Comparison of ENCODE assay signal across 8 cellular contexts in the genomic region with DNA sequence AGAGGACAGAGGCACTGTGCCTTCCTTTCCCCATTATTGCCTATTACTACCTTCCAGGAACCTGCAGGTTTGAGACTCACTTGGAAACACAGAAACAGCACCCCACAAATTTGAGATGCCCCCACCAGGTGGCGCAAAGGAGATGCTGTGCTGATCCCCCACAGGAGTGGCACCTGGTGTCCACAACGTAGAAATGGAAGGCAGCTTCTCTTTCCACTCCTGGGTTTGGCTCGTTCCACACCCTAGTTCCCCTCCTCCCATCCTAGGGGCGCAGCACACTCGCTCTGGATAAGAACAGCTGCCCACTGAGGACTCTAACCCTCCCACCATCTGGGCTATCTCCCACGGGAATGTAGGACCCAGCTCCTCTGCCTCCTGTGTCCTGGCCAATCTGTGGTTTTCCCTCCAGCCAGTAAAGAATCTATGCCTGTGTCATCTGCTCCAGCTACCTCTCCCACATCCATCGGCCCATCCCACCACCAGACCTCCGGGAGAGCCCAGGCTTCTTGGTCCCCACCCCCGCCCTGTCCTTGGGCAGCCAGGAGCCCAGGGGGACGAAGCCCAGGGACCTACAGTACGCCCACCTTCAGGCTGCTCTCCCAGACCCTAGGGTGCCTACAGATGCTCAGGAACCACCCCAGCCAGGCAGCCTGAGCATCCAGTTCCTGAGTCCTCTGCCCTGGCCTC. TPM values are rescaled to one million over a fixed set of nuclear protein-coding genes. Genes with fewer than 3 reads are reported as not detected.
A peak's percentile ranks its signal among the peaks of the same experiment; 100 is the strongest.
DNase-seq lines count a peak whose midpoint lies in the region; ATAC-seq and TF ChIP-seq lines count a peak whose summit lies in the region.

No MANE protein-coding gene starts in this region.

- peak overlapping the region; percentile 70 for H3K27ac ChIP-seq in osteoblast (ENCODE audit: low read depth, low read length)
- H3K27ac ChIP-seq in temporal lobe (ENCODE audit: low read depth, low read length) = peak overlapping the region; percentile 97

- CTCF ChIA-PET in activated naive CD4-positive, alpha-beta T cell treated with anti-CD3 and anti-CD28 coated beads, Interleukin-2, amount 10 ng/mL, durations not matched to agents 7 days and 5 days (lab: Charles Lee) = interaction anchor here (0.7 to 5.4 kb wide), 14 partner anchors 11 to 213 kb away, joined by 3 to 69 read pairs (median 6); a partner anchor contains a TSS

- H3K4me2 ChIP-seq in osteoblast (ENCODE audit: insufficient read depth, low read length) = peak overlapping the region; percentile 100

- DNase-seq in GDM1 (lab: John Stamatoyannopoulos, UW) = peak; percentile 73
- DNase-seq in NCI-H1048 (lab: John Stamatoyannopoulos, UW) = peak; percentile 75
- DNase-seq in SK-N-DZ (ENCODE audit: low spot score) = peak; percentile 92
- DNase-seq in activated naive CD4-positive, alpha-beta T cell treated with anti-CD3 and anti-CD28 coated beads, Interleukin-2, amount 10 ng/mL, durations not matched to agents 7 days and 5 days = peak; percentile 95
- DNase-seq in globus pallidus (ENCODE audit: low spot score) = peak; percentile 61
- peak; percentile 96 for DNase-seq in osteoblast (ENCODE audit: insufficient read length, low spot score, missing footprints)

- H3K27ac Mint-ChIP-seq in activated naive CD4-positive, alpha-beta T cell treated with anti-CD3 and anti-CD28 coated beads, Interleukin-2, amount 10 ng/mL, durations not matched to agents 7 days and 5 days = peak overlapping the region; percentile 74

- peaks cover 18% of the 10 kb centered on the region for H3K36me3 ChIP-seq in osteoblast (ENCODE audit: insufficient read depth, low read length)

- H3K36me3 Mint-ChIP-seq in activated naive CD4-positive, alpha-beta T cell treated with anti-CD3 and anti-CD28 coated beads, Interleukin-2, amount 10 ng/mL, durations not matched to agents 7 days and 5 days = peaks cover 1% of the 10 kb centered on the region

- H4K20me1 ChIP-seq in osteoblast (ENCODE audit: insufficient read depth, low read length) = no peaks in the 10 kb centered on the region

- peaks cover 13% of the 10 kb centered on the region for H3K79me2 ChIP-seq in osteoblast (ENCODE audit: insufficient read depth, low read length)

- peaks cover 29% of the 10 kb centered on the region for H3K4me1 Mint-ChIP-seq in activated naive CD4-positive, alpha-beta T cell treated with anti-CD3 and anti-CD28 coated beads, Interleukin-2, amount 10 ng/mL, durations not matched to agents 7 days and 5 days

- peaks cover 27% of the 10 kb centered on the region for H3K4me1 ChIP-seq in osteoblast (ENCODE audit: insufficient read depth, low read length)

- H3K27me3 Mint-ChIP-seq in activated naive CD4-positive, alpha-beta T cell treated with anti-CD3 and anti-CD28 coated beads, Interleukin-2, amount 10 ng/mL, durations not matched to agents 7 days and 5 days = no peaks in the 10 kb centered on the region

- H3K4me3 ChIP-seq in osteoblast (ENCODE audit: insufficient read depth, low read length) = peak overlapping the region; percentile 95

- ATAC-seq in GM18868 (IDR thresholded peaks at IDR 0.05; ENCODE audit: unreplicated experiment) = no peak

- H3K4me3 Mint-ChIP-seq in activated naive CD4-positive, alpha-beta T cell treated with anti-CD3 and anti-CD28 coated beads, Interleukin-2, amount 10 ng/mL, durations not matched to agents 7 days and 5 days = peak overlapping the region; percentile 55

- H3K9me3 ChIP-seq in osteoblast (ENCODE audit: low read depth, low read length) = no peaks in the 10 kb centered on the region

- peak overlapping the region; percentile 1 for H2AFZ ChIP-seq in osteoblast (ENCODE audit: low read length)

- TF ChIP-seq CTCF in osteoblast (IDR thresholded peaks at IDR 0.05; ENCODE audit: extremely low read depth, low read depth, low read length) = peak; percentile 84

- no peaks in the 10 kb centered on the region for H3K9me3 Mint-ChIP-seq in activated naive CD4-positive, alpha-beta T cell treated with anti-CD3 and anti-CD28 coated beads, Interleukin-2, amount 10 ng/mL, durations not matched to agents 7 days and 5 days

- no peaks in the 10 kb centered on the region for H3K27me3 ChIP-seq in osteoblast (ENCODE audit: insufficient read depth, low read length)

RNA-seq across cellular contexts. Expression of a gene that starts 0.7 kb away (rescaled TPM):
- 18.6 and 19.3 TPM in 2 replicates for polyA plus RNA-seq in SK-N-DZ (2014; cell fraction: cytosol; rRNA removed)
- 161 and 164 TPM in 2 replicates for polyA plus RNA-seq in SK-N-DZ (2014; cell fraction: nucleus; rRNA removed)
- total RNA-seq in osteoblast = 61.9 and 66.6 TPM in 2 replicates
- 4.7 TPM for total RNA-seq in temporal lobe

RNA-seq across cellular contexts. Expression of a gene that starts 1.5 kb away (rescaled TPM):
- 83.7 and 106 TPM in 2 replicates for polyA plus RNA-seq in SK-N-DZ (2014; cell fraction: cytosol; rRNA removed)
- polyA plus RNA-seq in SK-N-DZ (2014; cell fraction: nucleus; rRNA removed) = 77.1 and 99.5 TPM in 2 replicates
- total RNA-seq in osteoblast (37.4 and 42.7 TPM in 2 replicates), temporal lobe (14.0 TPM)

RNA-seq across cellular contexts. Expression of a gene that starts 33.4 kb away (rescaled TPM):
- 14.8 and 16.9 TPM in 2 replicates for polyA plus RNA-seq in SK-N-DZ (2014; cell fraction: cytosol; rRNA removed)
- polyA plus RNA-seq in SK-N-DZ (2014; cell fraction: nucleus; rRNA removed) = 40.2 and 65.8 TPM in 2 replicates
- total RNA-seq in osteoblast (3.2 and 3.3 TPM in 2 replicates), temporal lobe (18.9 TPM)

RNA-seq across cellular contexts. Expression of a gene that starts 33.9 kb away (rescaled TPM):
- polyA plus RNA-seq in SK-N-DZ (2014; cell fraction: cytosol; rRNA removed) = 134 and 157 TPM in 2 replicates
- polyA plus RNA-seq in SK-N-DZ (2014; cell fraction: nucleus; rRNA removed) = 147 and 176 TPM in 2 replicates
- total RNA-seq in osteoblast (112 and 117 TPM in 2 replicates), temporal lobe (21.4 TPM)

RNA-seq across cellular contexts. Expression of a gene that starts 48.2 kb away (rescaled TPM):
- polyA plus RNA-seq in SK-N-DZ (2014; cell fraction: cytosol; rRNA removed) = 20.3 and 23.6 TPM in 2 replicates
- 72.0 and 119 TPM in 2 replicates for polyA plus RNA-seq in SK-N-DZ (2014; cell fraction: nucleus; rRNA removed)
- total RNA-seq in osteoblast (6.5 and 7.7 TPM in 2 replicates), temporal lobe (4.4 TPM)

Comparison
In these comparisons a context has a peak if more than half of its experiments do, and no peak if none do; other contexts are left out.
1. RNA of a gene that starts 0.7 kb away (total RNA-seq): 61.9 to 66.6 TPM in osteoblast; 4.7 TPM in temporal lobe (single experiment); every median in the first group is over 10 times any median in the second.
2. Peak in every context shown above with its lines, with median percentiles within 50 percentile points of each other: DNase-seq.